In genomic region chr7:26201261-26202018, GRCh38 we compare ENCODE assay signal across 1 cellular context.
TF ChIP-seq lines count a peak whose summit lies in the region.

TSS of gene CBX3 (plus strand) at chr7:26201745. CDS start at chr7:26202999, 1,254 bp downstream.

TF ChIP-seq in GM12878, 131 proteins besides CTCF, POLR2A, EP300 and RAD21 (continued from another document):
- TF ChIP-seq ELK1 (IDR thresholded peaks at IDR 0.05; ENCODE audit: low read depth, low read length), result 0 out of 2 replicates have a peak, but pooled peaks have one; percentile 22
- no peak for TF ChIP-seq JUND (IDR thresholded peaks at IDR 0.05; ENCODE audit: low read depth, low read length)
- 0 out of 2 replicates have a peak, but pooled peaks have one; percentile 5 for TF ChIP-seq MEF2A (IDR thresholded peaks at IDR 0.05; ENCODE audit: insufficient read depth, low read depth, low read length)
- TF ChIP-seq SPI1 (IDR thresholded peaks at IDR 0.05; ENCODE audit: borderline replicate concordance, insufficient read depth, low read depth, low read length), result peak; percentile 48; the same call in 1 of the 2 replicates
- TF ChIP-seq TAF1 (IDR thresholded peaks at IDR 0.05; ENCODE audit: borderline replicate concordance, low read depth, low read length), result peak; percentile 81
- TF ChIP-seq ZSCAN29 (IDR thresholded peaks at IDR 0.05), result 0 out of 2 replicates have a peak, but pooled peaks have one; percentile 18
- 0 out of 2 replicates have a peak, but pooled peaks have one; percentile 35 for TF ChIP-seq YY1 (IDR thresholded peaks at IDR 0.05; ENCODE audit: low read depth, low read length)
- TF ChIP-seq IKZF1 (conservative IDR thresholded peaks at IDR 0.05), result peak; percentile 80
- no peak for TF ChIP-seq RBBP5 (conservative IDR thresholded peaks at IDR 0.05)
- peak; percentile 37 for TF ChIP-seq TCF12 (IDR thresholded peaks at IDR 0.05; ENCODE audit: low read depth, low read length)
- 0 out of 2 replicates have a peak, but pooled peaks have one; percentile 21 for TF ChIP-seq CBX5 (IDR thresholded peaks at IDR 0.05; ENCODE audit: low read depth)
- TF ChIP-seq SIX5 (IDR thresholded peaks at IDR 0.05; ENCODE audit: low read depth, low read length, severe bottlenecking), result no peak
- TF ChIP-seq CHD2 (IDR thresholded peaks at IDR 0.05; ENCODE audit: borderline replicate concordance, low read depth, low read length), result peak; percentile 51
- TF ChIP-seq NR2C2 (IDR thresholded peaks at IDR 0.05; ENCODE audit: borderline replicate concordance, control insufficient read depth, insufficient read length, low read depth), result no peak
- TF ChIP-seq E2F4 (IDR thresholded peaks at IDR 0.05; ENCODE audit: low read depth, low read length), result peak; percentile 76
- TF ChIP-seq ZNF592 (IDR thresholded peaks at IDR 0.05), result no peak
- TF ChIP-seq TBL1XR1 (IDR thresholded peaks at IDR 0.05; ENCODE audit: low read depth, low read length), result peak; percentile 78; the same call in 1 of the 2 replicates
